24 cellular contexts compared by ENCODE assay signal in genomic region chr2:159438720-159439353, GRCh38.
"Had no signal": no experiment of that assay in that cellular context is flagged by ENCODE, and none has a peak within 500 bp of the region (broad histone marks: within the 10 kb centered on the region; RNA-seq: fewer than 3 reads in every experiment).

No MANE protein-coding gene starts in this region.

- H3K27me3 Mint-ChIP-seq: activated CD8-positive, alpha-beta T cell treated with anti-CD3 and anti-CD28 coated beads for 36 hours; activated naive CD4-positive, alpha-beta T cell treated with anti-CD3 and anti-CD28 coated beads, Interleukin-2, amount 10 ng/mL, durations not matched to agents 7 days and 5 days; activated naive CD8-positive, alpha-beta T cell treated with anti-CD3 and anti-CD28 coated beads for 36 hours had no signal

- H3K36me3 ChIP-seq: breast epithelium had no signal

- H3K9me3 ChIP-seq: breast epithelium had no signal

- FAIRE-seq: K562 had no signal

- H3K4me3 Mint-ChIP-seq: activated CD8-positive, alpha-beta T cell treated with anti-CD3 and anti-CD28 coated beads for 36 hours; activated naive CD4-positive, alpha-beta T cell treated with anti-CD3 and anti-CD28 coated beads, Interleukin-2, amount 10 ng/mL, durations not matched to agents 7 days and 5 days; activated naive CD8-positive, alpha-beta T cell treated with anti-CD3 and anti-CD28 coated beads for 36 hours; activated T-cell treated with anti-CD3 and anti-CD28 coated beads, Interleukin-2, amount 50 U/mL, for 72 hours had no signal

- H3K27ac ChIP-seq: breast epithelium, SK-N-MC, VCaP had no signal

- H3K4me1 ChIP-seq: breast epithelium had no signal

- H3K4me3 ChIP-seq: breast epithelium, K562, SK-N-MC had no signal

- DNase-seq: activated CD4-positive, CD25-positive, alpha-beta regulatory T cell; activated CD8-positive, alpha-beta memory T cell treated with anti-CD3 and anti-CD28 coated beads, Interleukin-2, amount 50 U/mL, for 4 hours; activated CD8-positive, alpha-beta T cell treated with anti-CD3 and anti-CD28 coated beads for 36 hours; activated gamma-delta T cell treated with Interleukin-2 at 50 U/mL for 16 hours; activated naive CD4-positive, alpha-beta T cell treated with anti-CD3 and anti-CD28 coated beads, Interleukin-2, amount 10 ng/mL, durations not matched to agents 7 days and 5 days; activated naive CD8-positive, alpha-beta T cell treated with anti-CD3 and anti-CD28 coated beads for 36 hours; activated T-cell treated with anti-CD3 and anti-CD28 coated beads, Interleukin-2, amount 50 U/mL, for 72 hours; caudate nucleus; Karpas-422; MM.1S; NCI-H1105 treated with DMSO at 0.1 percent for 48 hours; NCI-H146; NCI-H1930; NCI-H2171; NCI-H2227 treated with DMSO at 0.1 percent for 48 hours; NCI-H446 treated with DMSO at 0.1 percent for 48 hours; NCI-H524 treated with DMSO at 0.1 percent for 48 hours; NCI-H82; T-helper 1 cell had no signal

- H3K4me1 Mint-ChIP-seq: activated naive CD4-positive, alpha-beta T cell treated with anti-CD3 and anti-CD28 coated beads, Interleukin-2, amount 10 ng/mL, durations not matched to agents 7 days and 5 days; activated naive CD8-positive, alpha-beta T cell treated with anti-CD3 and anti-CD28 coated beads for 36 hours had no signal

- H3K9me3 Mint-ChIP-seq: activated CD8-positive, alpha-beta T cell treated with anti-CD3 and anti-CD28 coated beads for 36 hours; activated naive CD4-positive, alpha-beta T cell treated with anti-CD3 and anti-CD28 coated beads, Interleukin-2, amount 10 ng/mL, durations not matched to agents 7 days and 5 days; activated naive CD8-positive, alpha-beta T cell treated with anti-CD3 and anti-CD28 coated beads for 36 hours; activated T-cell treated with anti-CD3 and anti-CD28 coated beads, Interleukin-2, amount 50 U/mL, for 72 hours; activated T-helper 2 cell treated with anti-CD3 and anti-CD28 coated beads, Interferon-gamma antibody, Interleukin-2, Interleukin-4, amounts not matched to agents 10 μg/mL and 5 μg/mL and 100 μg/mL, durations not matched to agents 14 hours and 24 hours and 36 hours had no signal

- H3K27ac Mint-ChIP-seq: activated CD8-positive, alpha-beta T cell treated with anti-CD3 and anti-CD28 coated beads for 36 hours; activated naive CD4-positive, alpha-beta T cell treated with anti-CD3 and anti-CD28 coated beads, Interleukin-2, amount 10 ng/mL, durations not matched to agents 7 days and 5 days; activated naive CD8-positive, alpha-beta T cell treated with anti-CD3 and anti-CD28 coated beads for 36 hours; activated T-cell treated with anti-CD3 and anti-CD28 coated beads, Interleukin-2, amount 50 U/mL, for 72 hours; activated T-helper 2 cell treated with anti-CD3 and anti-CD28 coated beads, Interferon-gamma antibody, Interleukin-2, Interleukin-4, amounts not matched to agents 10 μg/mL and 5 μg/mL and 100 μg/mL, durations not matched to agents 14 hours and 24 hours and 36 hours had no signal

- H3K27me3 ChIP-seq: breast epithelium had no signal

- ATAC-seq: activated CD8-positive, alpha-beta T cell treated with anti-CD3 and anti-CD28 coated beads for 36 hours; activated T-cell treated with anti-CD3 and anti-CD28 coated beads, Interleukin-2, amount 50 U/mL, for 72 hours; K562 had no signal
